28 cellular contexts compared by ENCODE assay signal in the genomic region with DNA sequence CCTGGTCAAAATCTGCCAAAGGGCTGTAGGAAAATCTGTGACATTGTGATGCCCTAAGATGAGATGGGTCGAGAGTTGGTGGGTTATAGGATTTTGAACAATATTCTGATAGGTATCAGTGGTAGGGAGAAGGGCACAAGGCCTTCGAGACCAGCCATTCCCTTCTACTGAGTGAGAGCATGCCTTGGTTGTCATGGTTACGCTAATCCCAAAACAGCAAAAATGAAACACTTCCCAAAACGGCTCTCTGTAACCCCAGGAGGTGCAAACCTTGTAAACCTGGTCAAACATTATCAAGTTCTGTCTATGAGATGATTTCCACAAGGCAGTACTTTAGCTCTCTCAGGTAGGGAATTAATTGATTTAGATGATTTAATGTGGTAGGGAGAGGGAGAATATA.
"Had no signal": no experiment of that assay in that cellular context is flagged by ENCODE, and none has a peak within 500 bp of the region (broad histone marks: within the 10 kb centered on the region; RNA-seq: fewer than 3 reads in every experiment).

No MANE protein-coding gene starts in this region.

- H3K4me2 ChIP-seq: smooth muscle cell had no signal

- H3K27me3 Mint-ChIP-seq: type B pancreatic cell had no signal

- H3K9me3 Mint-ChIP-seq: natural killer cell; stimulated activated effector memory CD8-positive, alpha-beta T cell treated with anti-CD3 and anti-CD28 coated beads, Interleukin-12 subunit alpha, Interleukin-12 subunit beta, amount 100 ng/mL, for 72 hours had no signal

- DNase-seq: naive thymus-derived CD4-positive, alpha-beta T cell; natural killer cell; nucleus accumbens; pancreas; retina; spleen; stimulated activated CD4-positive, alpha-beta T cell treated with anti-CD3 and anti-CD28 coated beads, Interleukin-12 subunit alpha, Interleukin-12 subunit beta, amount 100 ng/mL, for 4 hours; stimulated activated CD4-positive, alpha-beta T cell treated with anti-CD3 and anti-CD28 coated beads, Interleukin-1b, Interleukin-23, amount 100 ng/mL, for 48 hours; stimulated activated CD4-positive, alpha-beta T cell treated with anti-CD3 and anti-CD28 coated beads, Interleukin-4, amount 100 ng/mL, for 24 hours; stimulated activated naive CD4-positive, alpha-beta T cell; stimulated activated naive CD8-positive, alpha-beta T cell treated with anti-CD3 and anti-CD28 coated beads, Interleukin-15, amount 100 ng/mL, for 72 hours; stimulated activated naive CD8-positive, alpha-beta T cell treated with anti-CD3 and anti-CD28 coated beads, Interleukin-15, Interleukin-2, amounts not matched to agents 100 U/mL and 50 U/mL, for 24 hours; substantia nigra; testis; tibial artery; transverse colon; upper lobe of right lung; uterus had no signal

- H3K27ac ChIP-seq: neutrophil, pancreas, prostate gland, right atrium auricular region, skin epidermis, spleen, suprapubic skin, testis, tibial artery, transverse colon, upper lobe of right lung, uterus had no signal

- H3K4me3 Mint-ChIP-seq: naive thymus-derived CD4-positive, alpha-beta T cell; natural killer cell; nephron; stimulated activated effector memory CD8-positive, alpha-beta T cell treated with anti-CD3 and anti-CD28 coated beads, Interleukin-12 subunit alpha, Interleukin-12 subunit beta, amount 100 ng/mL, for 72 hours; stimulated activated naive CD8-positive, alpha-beta T cell treated with anti-CD3 and anti-CD28 coated beads, Interleukin-15, amount 100 ng/mL, for 72 hours; type B pancreatic cell had no signal

- ATAC-seq: naive thymus-derived CD4-positive, alpha-beta T cell; natural killer cell; pancreas; sciatic nerve; stimulated activated effector memory CD8-positive, alpha-beta T cell treated with anti-CD3 and anti-CD28 coated beads, Interleukin-12 subunit alpha, Interleukin-12 subunit beta, amount 100 ng/mL, for 72 hours; stimulated activated naive CD8-positive, alpha-beta T cell treated with anti-CD3 and anti-CD28 coated beads, Interleukin-15, amount 100 ng/mL, for 72 hours; stimulated activated naive CD8-positive, alpha-beta T cell treated with anti-CD3 and anti-CD28 coated beads, Interleukin-15, Interleukin-2, amounts not matched to agents 100 U/mL and 50 U/mL, for 24 hours; upper lobe of right lung had no signal

- H3K9me3 ChIP-seq: neutrophil, pancreas, prostate gland, right atrium auricular region, suprapubic skin, testis, tibial artery, transverse colon, upper lobe of right lung, uterus had no signal

- H3K4me1 Mint-ChIP-seq: natural killer cell; stimulated activated effector memory CD8-positive, alpha-beta T cell treated with anti-CD3 and anti-CD28 coated beads, Interleukin-12 subunit alpha, Interleukin-12 subunit beta, amount 100 ng/mL, for 72 hours; stimulated activated naive CD8-positive, alpha-beta T cell treated with anti-CD3 and anti-CD28 coated beads, Interleukin-15, amount 100 ng/mL, for 72 hours had no signal

- H3K4me3 ChIP-seq: pancreas, prostate gland, right atrium auricular region, skin epidermis, smooth muscle cell, spleen, suprapubic skin, testis, tibial artery, transverse colon, upper lobe of right lung, uterus had no signal

- H3K4me1 ChIP-seq: pancreas, prostate gland, right atrium auricular region, spleen, suprapubic skin, testis, tibial artery, transverse colon, upper lobe of right lung, uterus had no signal

- H3K27ac Mint-ChIP-seq: naive thymus-derived CD4-positive, alpha-beta T cell; natural killer cell; stimulated activated effector memory CD8-positive, alpha-beta T cell treated with anti-CD3 and anti-CD28 coated beads, Interleukin-12 subunit alpha, Interleukin-12 subunit beta, amount 100 ng/mL, for 72 hours; type B pancreatic cell had no signal

- H3K27me3 ChIP-seq: neutrophil, pancreas, right atrium auricular region, spleen, suprapubic skin, testis, tibial artery, transverse colon, upper lobe of right lung, uterus had no signal

- H3K36me3 ChIP-seq: neutrophil, pancreas, prostate gland, right atrium auricular region, spleen, suprapubic skin, tibial artery, transverse colon, upper lobe of right lung, uterus had no signal

- H3K36me3 Mint-ChIP-seq: natural killer cell; stimulated activated effector memory CD8-positive, alpha-beta T cell treated with anti-CD3 and anti-CD28 coated beads, Interleukin-12 subunit alpha, Interleukin-12 subunit beta, amount 100 ng/mL, for 72 hours had no signal

- FAIRE-seq: pancreas had no signal
